ENCODE assay signal across 13 cellular contexts in the genomic region with DNA sequence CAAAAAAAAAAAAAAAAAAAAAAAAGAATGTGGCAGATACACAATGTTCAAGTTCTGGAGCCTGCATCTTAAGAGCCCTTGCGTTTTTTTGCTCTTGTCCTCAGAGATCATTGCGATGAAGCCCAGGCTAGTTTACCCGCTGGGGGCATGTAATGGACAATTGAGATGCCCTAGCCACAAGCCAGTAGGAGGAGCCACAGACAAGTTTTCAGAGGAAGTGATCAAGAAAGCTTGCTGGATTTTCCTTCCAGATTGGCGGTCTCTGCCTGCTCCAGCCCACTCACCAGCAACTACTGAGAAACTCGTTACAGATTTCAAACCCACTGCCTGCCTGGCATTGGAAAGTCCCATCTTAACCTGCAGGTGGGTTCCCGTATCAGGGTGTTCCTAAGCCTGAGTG.
DNase-seq lines count a peak whose midpoint lies in the region; ATAC-seq and TF ChIP-seq lines count a peak whose summit lies in the region.
"Had no signal": no experiment of that assay in that cellular context is flagged by ENCODE, and none has a peak within 500 bp of the region (broad histone marks: within the 10 kb centered on the region; RNA-seq: fewer than 3 reads in every experiment).

No MANE protein-coding gene starts in this region.

- H3K4me3 ChIP-seq in epithelial cell of proximal tubule (ENCODE audit: low read depth, low read length), result no peak overlapping the region
- H3K4me3 ChIP-seq: body of pancreas had no signal

- ATAC-seq in GM18519 (IDR thresholded peaks at IDR 0.05; ENCODE audit: low FRiP score, unreplicated experiment) (no peak), HG03097 (IDR thresholded peaks at IDR 0.05; ENCODE audit: low FRiP score, unreplicated experiment) (no peak), GM18873 (IDR thresholded peaks at IDR 0.05; ENCODE audit: low FRiP score, unreplicated experiment) (no peak)
- ATAC-seq: body of pancreas, sciatic nerve had no signal

- peak; percentile 11 for DNase-seq in AG08395 (ENCODE audit: low spot score)
- no peak for DNase-seq in GM10266 (ENCODE audit: extremely low spot score)
- peak; percentile 38 to 61 for DNase-seq in NOMO-1 (lab: John Stamatoyannopoulos, UW; ENCODE audit: unreplicated experiment in 2 of 2)
- DNase-seq in epithelial cell of proximal tubule (ENCODE audit: low read depth), result no peak
- DNase-seq in KG1 (lab: John Stamatoyannopoulos, UW), result no peak
- DNase-seq: CD4-positive, alpha-beta memory T cell; immature natural killer cell; NCI-H187 had no signal

- TF ChIP-seq CTCF in GM10266 (IDR thresholded peaks at IDR 0.05; ENCODE audit: control insufficient read depth, insufficient read depth, low read depth, missing control alignments) (peak; percentile 16), epithelial cell of proximal tubule (conservative IDR thresholded peaks at IDR 0.05; ENCODE audit: low read depth, low read length) (peak; percentile 43)

Comparison
In these comparisons a context has a peak if more than half of its experiments do, and no peak if none do; other contexts are left out.
1. DNase-seq: peak in AG08395 (single experiment) and NOMO-1 (2 of 2); none in GM10266 (single experiment), epithelial cell of proximal tubule (single experiment) and KG1 (single experiment).